15 cellular contexts compared by ENCODE assay signal in genomic region chr2:235262750-235263149, GRCh38.
DNase-seq lines count a peak whose midpoint lies in the region; ATAC-seq and TF ChIP-seq lines count a peak whose summit lies in the region.
"Had no signal": no experiment of that assay in that cellular context is flagged by ENCODE, and none has a peak within 500 bp of the region (broad histone marks: within the 10 kb centered on the region; RNA-seq: fewer than 3 reads in every experiment).

No MANE protein-coding gene starts in this region.

- H3K36me3 ChIP-seq in GM23338 (ENCODE audit: insufficient read depth) (no peaks in the 10 kb centered on the region), brain microvascular endothelial cell (replicated peaks) (no peaks in the 10 kb centered on the region), skeletal muscle tissue (ENCODE audit: control insufficient read depth in 3 of 3, insufficient read depth in 3 of 3, low read length in 3 of 3) (no peaks in the 10 kb centered on the region), breast epithelium (no peaks in the 10 kb centered on the region)
- H3K36me3 ChIP-seq: Peyer's patch had no signal

- no peak overlapping the region for H3K27ac ChIP-seq in GM23338 (ENCODE audit: low read depth)
- H3K27ac ChIP-seq in brain microvascular endothelial cell = peak overlapping the region; percentile 79
- peak overlapping the region; percentile 82 for H3K27ac ChIP-seq in right cardiac atrium (ENCODE audit: low read length)
- H3K27ac ChIP-seq in skeletal muscle tissue (ENCODE audit: low read depth, low read length) = peak overlapping the region; percentile 54
- H3K27ac ChIP-seq in breast epithelium = peak overlapping the region in 1 of 2 donors; percentile 63

- H3K79me2 ChIP-seq in GM23338 (replicated peaks; ENCODE audit: insufficient read depth) = no peaks in the 10 kb centered on the region

- H3K36me3 Mint-ChIP-seq in GM23338 (ENCODE audit: low read depth) = peaks cover 9% of the 10 kb centered on the region; the same call in 2 of the 3 replicates
- H3K36me3 Mint-ChIP-seq: CD8-positive, alpha-beta memory T cell had no signal

- peaks cover 12% of the 10 kb centered on the region for H3K27me3 Mint-ChIP-seq in GM23338 (ENCODE audit: insufficient read depth, low read depth, poor library complexity)

- H3K27ac Mint-ChIP-seq in GM23338 = no peak overlapping the region
- H3K27ac Mint-ChIP-seq: CD8-positive, alpha-beta memory T cell; IgD-negative memory B cell had no signal

- H3K4me3 Mint-ChIP-seq in GM23338 = no peak overlapping the region
- H3K4me3 Mint-ChIP-seq: CD8-positive, alpha-beta memory T cell; IgD-negative memory B cell had no signal

- ATAC-seq in GM23338 (no peak), right cardiac atrium (peak; percentile 29 to 56)

- H4K20me1 ChIP-seq in GM23338 (replicated peaks; ENCODE audit: insufficient read depth) = no peaks in the 10 kb centered on the region

- H3K4me2 ChIP-seq in GM23338 = no peak overlapping the region

- intact Hi-C loops in right cardiac atrium (cut with DNase I) (no loop called here), breast epithelium (cut with DNase I; ENCODE audit: low total_unique reads) (no loop called here)

- peaks cover 7% of the 10 kb centered on the region; the same call in 2 of the 3 replicates for H3K9me3 Mint-ChIP-seq in GM23338
- H3K9me3 Mint-ChIP-seq: CD8-positive, alpha-beta memory T cell had no signal

- H3K9me3 ChIP-seq in right cardiac atrium (ENCODE audit: control insufficient read depth, low read length) = no peaks in the 10 kb centered on the region
- no peaks in the 10 kb centered on the region for H3K9me3 ChIP-seq in skeletal muscle tissue (ENCODE audit: control insufficient read depth in 3 of 3, low read length in 3 of 3)
- no peaks in the 10 kb centered on the region for H3K9me3 ChIP-seq in breast epithelium
- H3K9me3 ChIP-seq: Peyer's patch had no signal

- no peaks in the 10 kb centered on the region for H3K4me1 ChIP-seq in GM23338 (ENCODE audit: insufficient read depth)
- no peaks in the 10 kb centered on the region for H3K4me1 ChIP-seq in right cardiac atrium (ENCODE audit: control insufficient read depth, insufficient read depth, low read length)
- peaks cover 0 to 9% (median 2%) of the 10 kb centered on the region in 3 donors for H3K4me1 ChIP-seq in skeletal muscle tissue (ENCODE audit: control insufficient read depth in 3 of 3, insufficient read depth in 3 of 3, low read length in 3 of 3)
- no peaks in the 10 kb centered on the region for H3K4me1 ChIP-seq in breast epithelium

- H3K4me1 Mint-ChIP-seq in GM23338 = peaks cover 10% of the 10 kb centered on the region; the same call in 2 of the 3 replicates
- H3K4me1 Mint-ChIP-seq: CD8-positive, alpha-beta memory T cell; IgD-negative memory B cell had no signal

- no peak for TF ChIP-seq POLR2A in breast epithelium (IDR thresholded peaks at IDR 0.05)

- no peak overlapping the region for H3K9ac ChIP-seq in skeletal muscle tissue (ENCODE audit: low read depth in 1 of 3, low read length in 3 of 3)

- peak overlapping the region; percentile 63; the same call in 1 of the 2 replicates for H2AFZ ChIP-seq in GM23338

- DNase-seq in GM23338 (ENCODE audit: low spot score) (no peak), brain microvascular endothelial cell (no peak), right cardiac atrium (peak in 1 of 3 donors; percentile 55), NCI-H187 treated with DMSO at 0.1 percent for 48 hours (lab: John Stamatoyannopoulos, UW) (no peak), breast epithelium (ENCODE audit: low spot score in 2 of 2) (no peak), GM13977 (ENCODE audit: low spot score) (no peak)
- DNase-seq: CD8-positive, alpha-beta memory T cell; H7; NCI-H1417 treated with DMSO at 0.1 percent for 48 hours; NCI-H2081; NCI-H524; Peyer's patch; SIG-M5 had no signal

- H3F3A ChIP-seq in GM23338 (replicated peaks; ENCODE audit: low read depth) = no peaks in the 10 kb centered on the region

- no peak for TF ChIP-seq CTCF in GM23338 (conservative IDR thresholded peaks at IDR 0.05; ENCODE audit: low read depth in 2 of 2)
- no peak for TF ChIP-seq CTCF in brain microvascular endothelial cell (IDR thresholded peaks at IDR 0.05; ENCODE audit: low read depth, low read length, missing control alignments)
- no peak for TF ChIP-seq CTCF in breast epithelium (IDR thresholded peaks at IDR 0.05)
- TF ChIP-seq CTCF in GM13977 (IDR thresholded peaks at IDR 0.05; ENCODE audit: extremely low read depth, insufficient read depth, missing control alignments) = no peak

- H3K4me3 ChIP-seq in GM23338 = no peak overlapping the region
- no peak overlapping the region for H3K4me3 ChIP-seq in brain microvascular endothelial cell (ENCODE audit: low read depth, low read length)
- H3K4me3 ChIP-seq in right cardiac atrium (ENCODE audit: low read length) = no peak overlapping the region
- H3K4me3 ChIP-seq in skeletal muscle tissue (ENCODE audit: low read length in 3 of 3) = no peak overlapping the region
- H3K4me3 ChIP-seq in breast epithelium = no peak overlapping the region

- in situ Hi-C loops in brain microvascular endothelial cell (cut with HindIII; ENCODE audit: low pct_ligation_motif_present, low sequenced_read_pairs) = no loop called here
- in situ Hi-C loops in GM13977 (cut with MboI; ENCODE audit: low pct_unique_long_range_greater_than_20kb, low sequenced_read_pairs, unreplicated experiment) = no loop called here

- H3K27me3 ChIP-seq in GM23338 (ENCODE audit: insufficient read depth) = no peaks in the 10 kb centered on the region
- H3K27me3 ChIP-seq in brain microvascular endothelial cell (replicated peaks) = no peaks in the 10 kb centered on the region
- H3K27me3 ChIP-seq in right cardiac atrium (ENCODE audit: control insufficient read depth, insufficient read depth) = no peaks in the 10 kb centered on the region
- H3K27me3 ChIP-seq in skeletal muscle tissue (ENCODE audit: control insufficient read depth in 3 of 3, insufficient read depth in 3 of 3, low read length in 3 of 3) = peaks cover 5 to 9% (median 7%) of the 10 kb centered on the region in 3 donors
- no peaks in the 10 kb centered on the region for H3K27me3 ChIP-seq in breast epithelium
- H3K27me3 ChIP-seq: Peyer's patch had no signal

- H3K9me2 ChIP-seq in GM23338 (ENCODE audit: insufficient read depth) = peaks cover 8% of the 10 kb centered on the region; the same call in 1 of the 2 replicates

- 47% methylated on average over 4 of the region's 4 CpGs for WGBS in right cardiac atrium

TF ChIP-seq in GM23338, 12 proteins besides CTCF, POLR2A, EP300 and RAD21:
- no peak for TF ChIP-seq REST (IDR thresholded peaks at IDR 0.05; ENCODE audit: unreplicated experiment)
- no peak for TF ChIP-seq EZH2 (IDR thresholded peaks at IDR 0.05; ENCODE audit: low read depth, unreplicated experiment)
- TF ChIP-seq ETS1 (IDR thresholded peaks at IDR 0.05) = no peak
